Comparison of ENCODE assay signal across 8 cellular contexts in the genomic region with DNA sequence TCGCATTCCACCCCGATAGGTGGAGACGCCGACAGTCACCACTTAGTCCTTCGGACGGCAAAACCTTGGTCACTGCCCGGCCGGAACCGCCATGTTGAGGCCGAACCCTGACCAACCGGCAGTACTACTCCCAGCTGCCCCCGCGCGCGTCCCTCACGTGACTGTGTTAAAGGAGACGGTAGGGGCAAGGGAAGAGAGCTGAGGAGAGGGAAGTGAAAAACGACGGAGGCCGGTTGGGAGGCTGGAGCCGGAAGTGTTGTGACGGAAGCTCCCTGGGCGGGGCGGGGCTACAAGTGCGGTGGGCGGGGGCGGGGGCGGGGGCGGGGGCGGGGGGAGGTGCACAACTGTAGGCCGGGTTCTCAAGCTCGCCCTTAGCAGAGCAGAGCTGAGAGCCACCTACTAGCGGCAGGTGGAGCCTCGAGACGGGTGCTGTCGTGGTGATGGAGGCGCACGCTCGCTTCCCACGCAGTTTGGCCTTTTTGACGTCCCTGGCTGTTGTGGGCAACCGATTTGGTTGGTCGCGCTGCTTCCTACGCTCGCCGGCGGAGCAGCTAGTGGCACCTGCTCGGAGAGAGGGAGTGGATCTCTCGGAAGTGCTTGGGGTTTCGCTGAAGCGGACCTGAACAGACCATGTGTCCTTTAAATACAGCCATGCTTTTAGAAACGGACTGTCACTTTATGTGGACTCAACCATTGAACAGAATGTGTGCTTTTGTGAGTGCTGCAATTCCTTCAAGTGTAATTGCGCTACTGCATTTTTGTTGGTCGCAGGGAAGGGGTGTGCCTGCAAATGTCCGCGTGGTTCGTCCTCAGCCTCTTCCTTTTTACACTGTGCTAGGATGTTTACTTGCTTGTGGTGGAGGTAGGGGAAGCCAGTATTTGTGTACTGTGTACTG. TPM values are rescaled to one million over a fixed set of nuclear protein-coding genes. Genes with fewer than 3 reads are reported as not detected.
DNase-seq lines count a peak whose midpoint lies in the region; ATAC-seq and TF ChIP-seq lines count a peak whose summit lies in the region.

TRAPPC8 (minus strand) TSS at position 130 of the 896 bp plus-strand sequence. CDS start 364 bp downstream, outside the sequence.

- H3K27ac Mint-ChIP-seq in WTC11 (peak within 1 kb of the TSS; percentile 100), immature natural killer cell (peak within 1 kb of the TSS; percentile 98 to 100 (median 100))

- H3K9me3 ChIP-seq in spleen, result no peaks in the 10 kb centered on the region

- peaks cover 4% of the 10 kb centered on the region for H3K36me3 Mint-ChIP-seq in WTC11
- H3K36me3 Mint-ChIP-seq in immature natural killer cell, result no peaks in the 10 kb centered on the region

- H3K4me1 Mint-ChIP-seq in WTC11 (peaks cover 52% of the 10 kb centered on the region), immature natural killer cell (peaks cover 41 to 56% of the 10 kb centered on the region in 2 donors)

- peaks cover 0 to 4% (median 0%) of the 10 kb centered on the region in 6 donors for H3K36me3 ChIP-seq in spleen

- no peak for TF ChIP-seq CTCF in WTC11 (IDR thresholded peaks at IDR 0.05)
- no peak for TF ChIP-seq CTCF in cardiac fibroblast (IDR thresholded peaks at IDR 0.05; ENCODE audit: low read depth, low read length)
- TF ChIP-seq CTCF in spleen (IDR thresholded peaks at IDR 0.05 in 8 of 11, conservative IDR thresholded peaks at IDR 0.05 in 3 of 11), result peak in 3 of 11 experiments; percentile 15 to 29 (median 18)

- peak in 2 of 3 donors; percentile 50 to 71 for TF ChIP-seq POLR2A in spleen (IDR thresholded peaks at IDR 0.05)

- CTCF ChIA-PET in WTC11 (lab: Charles Lee), result interaction anchor here (0.6 to 4.1 kb wide), 8 partner anchors 9 to 387 kb away, joined by 3 to 34 read pairs (median 5); no protein-coding TSS in a partner anchor

- no peaks in the 10 kb centered on the region for H3K27me3 ChIP-seq in spleen (replicated peaks in 1 of 7)

- 0 to 1% (median 0%) methylated on average over 47 to 56 of the region's 58 CpGs for WGBS in spleen, 5 donors

- H3K4me1 ChIP-seq in spleen, result peaks cover 31 to 58% (median 46%) of the 10 kb centered on the region in 6 donors

- intact Hi-C loops in spleen (cut with DNase I; ENCODE audit: low total_unique reads), result loop anchor here (10.0 kb wide), 1 partner anchor 132 kb away; no protein-coding TSS in a partner anchor

- no peaks in the 10 kb centered on the region for H3K27me3 Mint-ChIP-seq in WTC11 (ENCODE audit: low read depth)
- H3K27me3 Mint-ChIP-seq in immature natural killer cell (ENCODE audit: low read depth in 3 of 3), result peaks cover 5 to 14% (median 10%) of the 10 kb centered on the region in 3 donors

- peak within 1 kb of the TSS; percentile 90 to 98 (median 94) for H3K27ac ChIP-seq in spleen

- H3K4me3 Mint-ChIP-seq in WTC11 (peak within 1 kb of the TSS; percentile 100), immature natural killer cell (peak within 1 kb of the TSS; percentile 98 to 100 (median 100))

- POLR2A ChIA-PET in WTC11 (lab: Charles Lee), result interaction anchor here (0.5 to 1.7 kb wide), 15 partner anchors 9 to 606 kb away, joined by 3 to 10 read pairs (median 4); partner anchors contain the start of genes GAREM1, RNF125 and RNF138

- ATAC-seq in GM18907 (IDR thresholded peaks at IDR 0.05; ENCODE audit: unreplicated experiment), result peak; percentile 88
- peak; percentile 80 for ATAC-seq in HG03159 (IDR thresholded peaks at IDR 0.05; ENCODE audit: unreplicated experiment)
- ATAC-seq in WTC11, result peak; percentile 83

- H3K9me3 Mint-ChIP-seq in WTC11 (no peaks in the 10 kb centered on the region), immature natural killer cell (no peaks in the 10 kb centered on the region)

- peak within 1 kb of the TSS; percentile 91 to 96 for H3K4me3 ChIP-seq in cardiac fibroblast (replicated peaks in 1 of 2; ENCODE audit: low read depth in 2 of 2, low read length in 2 of 2)
- peak within 1 kb of the TSS; percentile 86 to 97 (median 92) for H3K4me3 ChIP-seq in spleen

- peak; percentile 97 for DNase-seq in AG08396 (ENCODE audit: low spot score)
- peak; percentile 99 for DNase-seq in NCI-H2227 treated with DMSO at 0.1 percent for 48 hours (lab: John Stamatoyannopoulos, UW)
- peak; percentile 96 for DNase-seq in WTC11 (ENCODE audit: low spot score)
- DNase-seq in cardiac fibroblast (ENCODE audit: low read depth in 2 of 2), result peak; percentile 99
- DNase-seq in immature natural killer cell, result peak; percentile 93 to 95 (median 95)
- DNase-seq in spleen, result peak; percentile 100

TF ChIP-seq in WTC11, 78 proteins besides CTCF, POLR2A, EP300 and RAD21 (continues in another document):
- TF ChIP-seq, protein P1, sequence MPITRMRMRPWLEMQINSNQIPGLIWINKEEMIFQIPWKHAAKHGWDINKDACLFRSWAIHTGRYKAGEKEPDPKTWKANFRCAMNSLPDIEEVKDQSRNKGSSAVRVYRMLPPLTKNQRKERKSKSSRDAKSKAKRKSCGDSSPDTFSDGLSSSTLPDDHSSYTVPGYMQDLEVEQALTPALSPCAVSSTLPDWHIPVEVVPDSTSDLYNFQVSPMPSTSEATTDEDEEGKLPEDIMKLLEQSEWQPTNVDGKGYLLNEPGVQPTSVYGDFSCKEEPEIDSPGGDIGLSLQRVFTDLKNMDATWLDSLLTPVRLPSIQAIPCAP (CRISPR knock-in tag; IDR thresholded peaks at IDR 0.05), result no peak
- TF ChIP-seq, protein P2, sequence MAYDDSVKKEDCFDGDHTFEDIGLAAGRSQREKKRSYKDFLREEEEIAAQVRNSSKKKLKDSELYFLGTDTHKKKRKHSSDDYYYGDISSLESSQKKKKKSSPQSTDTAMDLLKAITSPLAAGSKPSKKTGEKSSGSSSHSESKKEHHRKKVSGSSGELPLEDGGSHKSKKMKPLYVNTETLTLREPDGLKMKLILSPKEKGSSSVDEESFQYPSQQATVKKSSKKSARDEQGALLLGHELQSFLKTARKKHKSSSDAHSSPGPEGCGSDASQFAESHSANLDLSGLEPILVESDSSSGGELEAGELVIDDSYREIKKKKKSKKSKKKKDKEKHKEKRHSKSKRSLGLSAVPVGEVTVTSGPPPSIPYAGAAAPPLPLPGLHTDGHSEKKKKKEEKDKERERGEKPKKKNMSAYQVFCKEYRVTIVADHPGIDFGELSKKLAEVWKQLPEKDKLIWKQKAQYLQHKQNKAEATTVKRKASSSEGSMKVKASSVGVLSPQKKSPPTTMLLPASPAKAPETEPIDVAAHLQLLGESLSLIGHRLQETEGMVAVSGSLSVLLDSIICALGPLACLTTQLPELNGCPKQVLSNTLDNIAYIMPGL (CRISPR knock-in tag; IDR thresholded peaks at IDR 0.05), result no peak
- TF ChIP-seq FOXP4 (CRISPR knock-in tag; IDR thresholded peaks at IDR 0.05) (peak; percentile 62; the same call in 1 of the 2 replicates), SOX15 (CRISPR knock-in tag; IDR thresholded peaks at IDR 0.05) (no peak), CBFB (CRISPR knock-in tag; IDR thresholded peaks at IDR 0.05; ENCODE audit: low read depth) (no peak), GABPB1 (CRISPR knock-in tag; IDR thresholded peaks at IDR 0.05) (no peak; the same call in 1 of the 2 replicates), ZNF416 (CRISPR knock-in tag; IDR thresholded peaks at IDR 0.05) (0 out of 2 replicates have a peak, but pooled peaks have one; percentile 44), NR2C2 (CRISPR knock-in tag; IDR thresholded peaks at IDR 0.05) (no peak), SMAD3 (CRISPR knock-in tag; IDR thresholded peaks at IDR 0.05; ENCODE audit: borderline replicate concordance) (no peak; the same call in 1 of the 2 replicates), FOXP1 (CRISPR knock-in tag; IDR thresholded peaks at IDR 0.05; ENCODE audit: borderline replicate concordance) (0 out of 2 replicates have a peak, but pooled peaks have one; percentile 67)
- TF ChIP-seq, protein P3, sequence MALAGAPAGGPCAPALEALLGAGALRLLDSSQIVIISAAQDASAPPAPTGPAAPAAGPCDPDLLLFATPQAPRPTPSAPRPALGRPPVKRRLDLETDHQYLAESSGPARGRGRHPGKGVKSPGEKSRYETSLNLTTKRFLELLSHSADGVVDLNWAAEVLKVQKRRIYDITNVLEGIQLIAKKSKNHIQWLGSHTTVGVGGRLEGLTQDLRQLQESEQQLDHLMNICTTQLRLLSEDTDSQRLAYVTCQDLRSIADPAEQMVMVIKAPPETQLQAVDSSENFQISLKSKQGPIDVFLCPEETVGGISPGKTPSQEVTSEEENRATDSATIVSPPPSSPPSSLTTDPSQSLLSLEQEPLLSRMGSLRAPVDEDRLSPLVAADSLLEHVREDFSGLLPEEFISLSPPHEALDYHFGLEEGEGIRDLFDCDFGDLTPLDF (CRISPR knock-in tag; IDR thresholded peaks at IDR 0.05), result no peak
- TF ChIP-seq, protein P4, sequence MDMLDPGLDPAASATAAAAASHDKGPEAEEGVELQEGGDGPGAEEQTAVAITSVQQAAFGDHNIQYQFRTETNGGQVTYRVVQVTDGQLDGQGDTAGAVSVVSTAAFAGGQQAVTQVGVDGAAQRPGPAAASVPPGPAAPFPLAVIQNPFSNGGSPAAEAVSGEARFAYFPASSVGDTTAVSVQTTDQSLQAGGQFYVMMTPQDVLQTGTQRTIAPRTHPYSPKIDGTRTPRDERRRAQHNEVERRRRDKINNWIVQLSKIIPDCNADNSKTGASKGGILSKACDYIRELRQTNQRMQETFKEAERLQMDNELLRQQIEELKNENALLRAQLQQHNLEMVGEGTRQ (CRISPR knock-in tag; IDR thresholded peaks at IDR 0.05), result peak; percentile 98

RNA-seq across cellular contexts. Expression of gene TRAPPC8, which starts in this region (rescaled TPM):
- total RNA-seq in WTC11 (2021) (45.4 to 56.3 TPM (median 53.2 TPM) in 3 replicates), spleen (10 to 100 TPM; 46.4 to 64.5 (median 53.3) TPM)
- polyA plus RNA-seq in immature natural killer cell (10 to 100 TPM; 15.3 to 24.5 (median 16.2) TPM), spleen (10 to 100 TPM; 17.6 to 19.6 (median 19.4) TPM)

Comparison
In these comparisons a context has a peak if more than half of its experiments do, and no peak if none do; other contexts are left out.
1. Peak in every context shown above with its lines: DNase-seq, ATAC-seq, H3K4me3 ChIP-seq and H3K27ac ChIP-seq.